Comparison of ENCODE assay signal across 23 cellular contexts in genomic region chr21:16476056-16476850, GRCh38.
DNase-seq lines count a peak whose midpoint lies in the region; ATAC-seq, FAIRE-seq and TF ChIP-seq lines count a peak whose summit lies in the region.
"Had no signal": no experiment of that assay in that cellular context is flagged by ENCODE, and none has a peak within 500 bp of the region (broad histone marks: within the 10 kb centered on the region; RNA-seq: fewer than 3 reads in every experiment).

No MANE protein-coding gene starts in this region.

- WGBS in right lobe of liver (ENCODE audit: insufficient coverage, low coverage, low lambda C conversion rate, missing lambda C conversion rate), result 53% methylated on average over 2 of the region's 2 CpGs
- 9% methylated on average over 2 of the region's 2 CpGs for WGBS in HepG2 (ENCODE audit: low lambda C conversion rate)
- 71% methylated on average over 2 of the region's 2 CpGs for WGBS in hepatocyte (ENCODE audit: low lambda C conversion rate, missing lambda C conversion rate)

- DNase-seq in right lobe of liver (no peak), HepG2 (ENCODE audit: low spot score) (no peak), left lobe of liver (ENCODE audit: low spot score) (no peak), hepatocyte (ENCODE audit: low spot score) (no peak), NCI-H1436 treated with DMSO at 0.1 percent for 48 hours (lab: John Stamatoyannopoulos, UW) (no peak), amygdala (lab: John Stamatoyannopoulos, UW) (no peak)
- DNase-seq: activated CD4-positive, alpha-beta memory T cell treated with anti-CD3 and anti-CD28 coated beads for 36 hours; activated naive CD4-positive, alpha-beta T cell treated with Interleukin-2 at 50 U/mL for 16 hours; aorta; cortex of kidney; EL; lower lobe of right lung; NCI-H1092; NCI-H2171; NCI-H69; stimulated activated CD4-positive, alpha-beta T cell treated with anti-CD3 and anti-CD28 coated beads, Interleukin-2, amount 100 ng/mL, for 24 hours; stimulated activated naive CD8-positive, alpha-beta T cell treated with anti-CD3 and anti-CD28 coated beads, Interleukin-15, amount 100 ng/mL, for 72 hours; T-helper 17 cell; upper lobe of left lung had no signal

- no peaks in the 10 kb centered on the region for H3K9me3 ChIP-seq in right lobe of liver
- peaks cover 6% of the 10 kb centered on the region; the same call in 1 of the 2 replicates for H3K9me3 ChIP-seq in HepG2 (ENCODE audit: low read length)
- peaks cover 10% of the 10 kb centered on the region for H3K9me3 ChIP-seq in hepatocyte (ENCODE audit: low read depth)
- H3K9me3 ChIP-seq: BLaER1 had no signal

- no peaks in the 10 kb centered on the region for H3K79me2 ChIP-seq in HepG2 (ENCODE audit: insufficient read depth, low read length)
- peaks cover 10% of the 10 kb centered on the region for H3K79me2 ChIP-seq in hepatocyte

- FAIRE-seq in HepG2 (lab: Jason Lieb, UNC), result no peak
- peak; percentile 55 for FAIRE-seq in endometrium (lab: Jason Lieb, UNC)

- H3K4me3 ChIP-seq in right lobe of liver (no peak overlapping the region), HepG2 (replicated peaks in 1 of 3; ENCODE audit: insufficient read depth in 1 of 3, low read depth in 2 of 3, low read length in 3 of 3) (no peak overlapping the region), hepatocyte (no peak overlapping the region)
- H3K4me3 ChIP-seq: BLaER1, lower lobe of right lung, upper lobe of left lung had no signal

- H3K9me2 ChIP-seq in hepatocyte (replicated peaks; ENCODE audit: insufficient read depth), result no peaks in the 10 kb centered on the region

- H4K20me1 ChIP-seq in HepG2 (ENCODE audit: insufficient read depth, low read length), result no peaks in the 10 kb centered on the region
- no peaks in the 10 kb centered on the region for H4K20me1 ChIP-seq in hepatocyte (ENCODE audit: insufficient read depth, poor library complexity, severe bottlenecking)
- H4K20me1 ChIP-seq: BLaER1 had no signal

- H3K27me3 ChIP-seq in right lobe of liver (no peaks in the 10 kb centered on the region), HepG2 (ENCODE audit: control insufficient read depth in 1 of 2, insufficient read depth in 2 of 2, low read length in 2 of 2) (no peaks in the 10 kb centered on the region), hepatocyte (no peaks in the 10 kb centered on the region)
- H3K27me3 ChIP-seq: BLaER1, upper lobe of left lung had no signal

- CTCF ChIA-PET in HepG2 (lab: Yijun Ruan, JAX; ENCODE audit: low intra/inter-chr PET ratio, low total read pairs), result no interaction called here

- no peak for TF ChIP-seq EP300 in HepG2 (IDR thresholded peaks at IDR 0.05; ENCODE audit: low read depth in 2 of 2, low read length in 2 of 2)
- no peak for TF ChIP-seq EP300 in HepG2 (CRISPR knock-in tag; IDR thresholded peaks at IDR 0.05; ENCODE audit: borderline replicate concordance)

- H3K36me3 ChIP-seq in right lobe of liver (no peaks in the 10 kb centered on the region), HepG2 (replicated peaks in 1 of 2; ENCODE audit: control insufficient read depth in 1 of 2, insufficient read depth in 2 of 2, low read length in 2 of 2) (no peaks in the 10 kb centered on the region), hepatocyte (replicated peaks; ENCODE audit: insufficient read depth, low read depth) (no peaks in the 10 kb centered on the region)
- H3K36me3 ChIP-seq: BLaER1, lower lobe of right lung, upper lobe of left lung had no signal

- no TSS peak for BruUV-seq in HepG2 (replicated peaks; lab: Mats Ljungman, UMichigan)

- H3K4me2 ChIP-seq in HepG2 (ENCODE audit: low read depth, low read length), result no peak overlapping the region
- no peak overlapping the region for H3K4me2 ChIP-seq in hepatocyte
- H3K4me2 ChIP-seq: BLaER1 had no signal

- H3K4me1 ChIP-seq in right lobe of liver, result no peaks in the 10 kb centered on the region
- no peaks in the 10 kb centered on the region for H3K4me1 ChIP-seq in HepG2 (ENCODE audit: insufficient read depth, low read length)
- H3K4me1 ChIP-seq in hepatocyte (ENCODE audit: insufficient read depth), result no peaks in the 10 kb centered on the region
- H3K4me1 ChIP-seq: BLaER1, lower lobe of right lung, upper lobe of left lung had no signal

- no peak overlapping the region for H2AFZ ChIP-seq in HepG2 (ENCODE audit: low read length)
- H2AFZ ChIP-seq in hepatocyte, result no peak overlapping the region

- intact Hi-C loops in right lobe of liver (cut with DNase I) (no loop called here), HepG2 (cut with micrococcal nuclease; ENCODE audit: unreplicated experiment) (no loop called here)

- in situ Hi-C loops in HepG2 (cut with HindIII; ENCODE audit: extremely low pct_ligation_motif_present, low pct_unique_long_range_greater_than_20kb), result no loop called here

- POLR2A ChIA-PET in HepG2 (lab: Yijun Ruan, JAX), result no interaction called here

- TF ChIP-seq POLR2A in right lobe of liver (IDR thresholded peaks at IDR 0.05) (no peak), HepG2 (IDR thresholded peaks at IDR 0.05; ENCODE audit: insufficient read depth in 1 of 2, low read depth in 2 of 2, low read length in 2 of 2) (no peak)

- TF ChIP-seq RAD21 in HepG2 (CRISPR knock-in tag; IDR thresholded peaks at IDR 0.05), result no peak

- no peak for TF ChIP-seq CTCF in right lobe of liver (IDR thresholded peaks at IDR 0.05)
- no peak for TF ChIP-seq CTCF in HepG2 (CRISPR knock-in tag; IDR thresholded peaks at IDR 0.05)
- TF ChIP-seq CTCF in hepatocyte (IDR thresholded peaks at IDR 0.05; ENCODE audit: poor library complexity), result no peak

- H3K27ac ChIP-seq in right lobe of liver (no peak overlapping the region), HepG2 (ENCODE audit: extremely low read length, insufficient read depth, low read length) (no peak overlapping the region), hepatocyte (no peak overlapping the region)
- H3K27ac ChIP-seq: BLaER1, lower lobe of right lung, upper lobe of left lung had no signal

- ATAC-seq in right lobe of liver, result peak; percentile 30 to 37 (median 36)
- no peak for ATAC-seq in HepG2
- peak; percentile 35 for ATAC-seq in left lobe of liver
- ATAC-seq in HG02798 (IDR thresholded peaks at IDR 0.05; ENCODE audit: poor library complexity, unreplicated experiment), result no peak
- ATAC-seq: lower lobe of right lung; stimulated activated naive CD8-positive, alpha-beta T cell treated with anti-CD3 and anti-CD28 coated beads, Interleukin-15, amount 100 ng/mL, for 72 hours; T-helper 17 cell; WTC11 had no signal

- no peak overlapping the region for H3K9ac ChIP-seq in HepG2 (ENCODE audit: insufficient read depth, low read depth, low read length)
- H3K9ac ChIP-seq: BLaER1 had no signal

TF ChIP-seq in HepG2, 621 proteins besides CTCF, POLR2A, EP300 and RAD21:
- TF ChIP-seq HDAC6 (IDR thresholded peaks at IDR 0.05; ENCODE audit: low read depth, low read length) (no peak), PATZ1 (CRISPR knock-in tag; IDR thresholded peaks at IDR 0.05) (no peak), ZNF260 (CRISPR knock-in tag; IDR thresholded peaks at IDR 0.05; ENCODE audit: borderline replicate concordance, low read depth) (no peak), SNAPC4 (CRISPR knock-in tag; IDR thresholded peaks at IDR 0.05) (no peak), ZNF660 (CRISPR knock-in tag; IDR thresholded peaks at IDR 0.05; ENCODE audit: borderline replicate concordance, low read depth) (no peak), MAFK (conservative IDR thresholded peaks at IDR 0.05 in 1 of 2, IDR thresholded peaks at IDR 0.05 in 1 of 2; ENCODE audit: low read length in 2 of 2) (peak in 1 of 2 experiments; percentile 19; a peak in 1 of 4 replicates)

Comparison
In these comparisons a context has a peak if more than half of its experiments do, and no peak if none do; other contexts are left out.
1. ATAC-seq: peak in right lobe of liver (4 of 4) and left lobe of liver (single experiment); none in HepG2 (single experiment) and HG02798 (single experiment).